In genomic region chr6:17914651-17915050, GRCh38 we compare ENCODE assay signal across 19 cellular contexts.
DNase-seq lines count a peak whose midpoint lies in the region; ATAC-seq and TF ChIP-seq lines count a peak whose summit lies in the region.
"Had no signal": no experiment of that assay in that cellular context is flagged by ENCODE, and none has a peak within 500 bp of the region (broad histone marks: within the 10 kb centered on the region; RNA-seq: fewer than 3 reads in every experiment).

No MANE protein-coding gene starts in this region.

- no peak overlapping the region for H3K18ac ChIP-seq in IMR-90 (ENCODE audit: low read depth, low read length)

- dilution Hi-C loops in IMR-90 (cut with HindIII; ENCODE audit: low sequenced_read_pairs, unreplicated experiment): no loop called here

- H3K9me3 ChIP-seq in IMR-90 (ENCODE audit: control insufficient read depth, insufficient read depth, low read length) (no peaks in the 10 kb centered on the region), psoas muscle (no peaks in the 10 kb centered on the region)
- H3K9me3 ChIP-seq: BE2C had no signal

- no TSS peak for BruUV-seq in IMR-90 (replicated peaks; lab: Mats Ljungman, UMichigan)

- H2AK9ac ChIP-seq in IMR-90 (replicated peaks; ENCODE audit: low read depth, low read length, poor library complexity): no peak overlapping the region

- H4K20me1 ChIP-seq in IMR-90 (ENCODE audit: insufficient read depth, low read length): peaks cover 7% of the 10 kb centered on the region; the same call in 1 of the 2 replicates

- no peak overlapping the region for H2AK5ac ChIP-seq in IMR-90 (ENCODE audit: low read depth, low read length)

- no peak overlapping the region for H3K4ac ChIP-seq in IMR-90 (ENCODE audit: low read depth, low read length)

- POLR2A ChIA-PET in IMR-90 (lab: Charles Lee; ENCODE audit: unreplicated experiment): interaction anchor here (0.7 kb wide), 1 partner anchor 51 kb away, joined by 3 read pairs; no protein-coding TSS in a partner anchor

- H3K56ac ChIP-seq in IMR-90 (ENCODE audit: extremely low read depth, insufficient read depth, low read length): no peak overlapping the region

- H3K4me1 ChIP-seq in IMR-90 (ENCODE audit: control insufficient read depth, insufficient read depth, low read length): peaks cover 13% of the 10 kb centered on the region
- H3K4me1 ChIP-seq in psoas muscle: peaks cover 51% of the 10 kb centered on the region
- H3K4me1 ChIP-seq: BE2C had no signal

- no peak overlapping the region for H2BK120ac ChIP-seq in IMR-90 (ENCODE audit: low read depth, low read length)

- H3K27me3 ChIP-seq in IMR-90 (ENCODE audit: control insufficient read depth, insufficient read depth, low read length) (no peaks in the 10 kb centered on the region), psoas muscle (ENCODE audit: insufficient read depth in 3 of 3, low read length in 2 of 3) (no peaks in the 10 kb centered on the region)
- H3K27me3 ChIP-seq: BE2C had no signal

- no peak for TF ChIP-seq POLR2A in IMR-90 (IDR thresholded peaks at IDR 0.05; ENCODE audit: low read depth, low read length)

- TF ChIP-seq CTCF in AG10803 (conservative IDR thresholded peaks at IDR 0.05; ENCODE audit: low read length) (no peak), IMR-90 (conservative IDR thresholded peaks at IDR 0.05; ENCODE audit: low read depth, low read length) (no peak), psoas muscle (IDR thresholded peaks at IDR 0.05) (no peak)

- TF ChIP-seq RAD21 in IMR-90 (IDR thresholded peaks at IDR 0.05; ENCODE audit: low read length): no peak

- CTCF ChIA-PET in IMR-90 (lab: Yijun Ruan, JAX): no interaction called here

- no peak overlapping the region for H2AFZ ChIP-seq in IMR-90 (replicated peaks; ENCODE audit: low read length, poor library complexity)
- H2AFZ ChIP-seq: GM23338 had no signal

- no peak overlapping the region for H3K14ac ChIP-seq in IMR-90 (replicated peaks; ENCODE audit: low read depth, low read length)

- H3K79me1 ChIP-seq in IMR-90 (ENCODE audit: low read depth in 1 of 2, low read length in 2 of 2): peaks cover 30 to 77% of the 10 kb centered on the region in 2 experiments

- H2BK20ac ChIP-seq in IMR-90 (ENCODE audit: low read depth, low read length): no peak overlapping the region

- no peak overlapping the region for H2BK5ac ChIP-seq in IMR-90 (ENCODE audit: low read depth, low read length, poor library complexity, severe bottlenecking)

- peaks cover 1% of the 10 kb centered on the region; the same call in 1 of the 2 replicates for H3K36me3 ChIP-seq in IMR-90 (ENCODE audit: control insufficient read depth, insufficient read depth, low read length)
- no peaks in the 10 kb centered on the region for H3K36me3 ChIP-seq in psoas muscle (ENCODE audit: insufficient read depth in 1 of 2, low read depth in 1 of 2)
- H3K36me3 ChIP-seq: BE2C had no signal

- in situ Hi-C loops in IMR-90 (cut with MboI; ENCODE audit: low sequenced_read_pairs): no loop called here

- no peak overlapping the region for H4K8ac ChIP-seq in IMR-90 (ENCODE audit: low read depth in 2 of 2, low read length in 2 of 2)

- no peak overlapping the region for H3K4me2 ChIP-seq in IMR-90 (ENCODE audit: low read depth, low read length)

- H3K27ac ChIP-seq in IMR-90 (ENCODE audit: insufficient read depth, low read length) (no peak overlapping the region), psoas muscle (peak overlapping the region; percentile 19)

- no peak overlapping the region for H4K91ac ChIP-seq in IMR-90 (ENCODE audit: insufficient read depth, low read depth, low read length)

- peaks cover 17% of the 10 kb centered on the region for H3K9me1 ChIP-seq in IMR-90 (ENCODE audit: insufficient read depth, low read length)

- intact Hi-C loops in IMR-90 (cut with micrococcal nuclease): no loop called here
- intact Hi-C loops in psoas muscle (cut with DNase I): no loop called here

- H4K5ac ChIP-seq in IMR-90 (ENCODE audit: low read depth, low read length): no peak overlapping the region

- H3K23ac ChIP-seq in IMR-90 (ENCODE audit: low read depth, low read length): no peak overlapping the region

- H3K4me3 ChIP-seq in AG10803 (ENCODE audit: low read length) (no peak overlapping the region), IMR-90 (ENCODE audit: insufficient read depth, low read depth, low read length) (no peak overlapping the region), psoas muscle (no peak overlapping the region)
- H3K4me3 ChIP-seq: GM23338 had no signal

- DNase-seq in AG10803 (ENCODE audit: low read depth) (peak; percentile 56), IMR-90 (no peak), fibroblast of gingiva (ENCODE audit: low read depth) (peak; percentile 54), psoas muscle (no peak), EL (no peak), NCI-H146 treated with DMSO at 0.1 percent for 48 hours (lab: John Stamatoyannopoulos, UW; ENCODE audit: unreplicated experiment) (no peak)
- no peak for DNase-seq in stimulated activated CD4-positive, alpha-beta T cell treated with anti-CD3 and anti-CD28 coated beads, Interleukin-15, amount 100 ng/mL, for 24 hours
- DNase-seq: 8988T; BE2C; C1 segment of cervical spinal cord; CD4-positive, CD25-positive, alpha-beta regulatory T cell; CD8-positive, alpha-beta memory T cell; COR-L47; DMS 273 treated with DMSO at 0.1 percent for 48 hours; DMS53; DND-41; HCEC 1CT had no signal

- ATAC-seq in IMR-90 (ENCODE audit: low read depth) (no peak), psoas muscle (no peak), HG03565 (IDR thresholded peaks at IDR 0.05; ENCODE audit: unreplicated experiment) (no peak)
- ATAC-seq: GM23338 had no signal

- H3K9ac ChIP-seq in IMR-90 (ENCODE audit: low read depth, low read length): no peak overlapping the region

- H2BK15ac ChIP-seq in IMR-90 (ENCODE audit: low read depth, low read length): no peak overlapping the region

- 93% methylated on average over 2 of the region's 2 CpGs; no CpG with 5 or more reads in 1 of the 2 experiments for WGBS in IMR-90 (ENCODE audit: extremely low coverage in 2 of 2, insufficient read length in 1 of 2), 2 experiments
- 53 to 90% (median 68%) methylated on average over 2 of the region's 2 CpGs for whole genome bisulfite sequencing in psoas muscle, 3 donors

TF ChIP-seq in IMR-90, 13 proteins besides CTCF, POLR2A, EP300 and RAD21:
- TF ChIP-seq CEBPB (IDR thresholded peaks at IDR 0.05; ENCODE audit: low read depth, low read length) (0 out of 2 replicates have a peak, but pooled peaks have one; percentile 15), FOS (IDR thresholded peaks at IDR 0.05; ENCODE audit: low read depth, low read length) (no peak)

Comparison
In these comparisons a context has a peak if more than half of its experiments do, and no peak if none do; other contexts are left out.
1. DNase-seq: peak in AG10803 (single experiment) and fibroblast of gingiva (single experiment); none in IMR-90 (single experiment), psoas muscle (0 of 2), stimulated activated CD4-positive, alpha-beta T cell treated with anti-CD3 and anti-CD28 coated beads, Interleukin-15, amount 100 ng/mL, for 24 hours (single experiment), EL (single experiment) and NCI-H146 treated with DMSO at 0.1 percent for 48 hours (single experiment).